ENCODE assay signal across 15 cellular contexts in the genomic region with DNA sequence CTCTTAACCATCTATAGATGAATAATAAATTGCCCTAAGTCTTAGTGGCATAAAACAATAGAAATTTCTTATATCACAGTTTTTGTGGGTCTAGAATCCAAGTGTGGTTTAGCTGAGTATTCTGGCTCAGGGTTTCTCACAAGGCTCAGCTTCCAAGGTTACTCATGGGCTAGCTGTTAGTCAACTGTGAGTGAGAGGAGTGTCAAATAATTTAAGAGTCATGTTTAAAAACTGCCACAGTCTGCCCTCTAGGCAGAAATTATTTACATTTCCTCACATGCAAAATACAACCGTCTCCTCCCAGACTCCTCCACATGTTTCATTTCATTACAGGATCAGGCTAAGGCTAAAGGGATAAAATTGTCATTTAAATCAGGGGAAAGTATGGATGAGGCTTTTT.
DNase-seq lines count a peak whose midpoint lies in the region; FAIRE-seq and TF ChIP-seq lines count a peak whose summit lies in the region.
"Had no signal": no experiment of that assay in that cellular context is flagged by ENCODE, and none has a peak within 500 bp of the region (broad histone marks: within the 10 kb centered on the region; RNA-seq: fewer than 3 reads in every experiment).

No MANE protein-coding gene starts in this region.

- H3K4me3 Mint-ChIP-seq in T-helper 2 cell treated with Interferon-gamma antibody and Interleukin-4, amounts not matched to agents 5 μg/mL and 100 μg/mL, for 36 hours = no peak overlapping the region
- no peak overlapping the region for H3K4me3 Mint-ChIP-seq in activated T-cell treated with anti-CD3 and anti-CD28 coated beads, Interleukin-2, amount 50 U/mL, for 24 hours

- H3K4me3 ChIP-seq in brain microvascular endothelial cell (ENCODE audit: low read depth, low read length) = no peak overlapping the region
- H3K4me3 ChIP-seq in keratinocyte (ENCODE audit: control insufficient read depth in 2 of 3, extremely low read depth in 1 of 3, insufficient read depth in 2 of 3, low read depth in 1 of 3, low read length in 3 of 3) = peak overlapping the region in 2 of 3 experiments; percentile 43 to 47
- no peak overlapping the region for H3K4me3 ChIP-seq in WERI-Rb-1 (ENCODE audit: low read depth, low read length)
- H3K4me3 ChIP-seq: BLaER1, K562 had no signal

- peak; percentile 75 for FAIRE-seq in keratinocyte (lab: Jason Lieb, UNC)
- FAIRE-seq: K562 had no signal

- H3K27ac Mint-ChIP-seq in T-helper 2 cell treated with Interferon-gamma antibody and Interleukin-4, amounts not matched to agents 5 μg/mL and 100 μg/mL, for 36 hours = no peak overlapping the region
- H3K27ac Mint-ChIP-seq in activated T-cell treated with anti-CD3 and anti-CD28 coated beads, Interleukin-2, amount 50 U/mL, for 24 hours = no peak overlapping the region

- H3K9me3 ChIP-seq in keratinocyte (ENCODE audit: control insufficient read depth, low read depth, low read length) = no peaks in the 10 kb centered on the region
- no peaks in the 10 kb centered on the region for H3K9me3 ChIP-seq in WERI-Rb-1 (ENCODE audit: severe bottlenecking)
- H3K9me3 ChIP-seq: BLaER1, neutrophil had no signal

- no peaks in the 10 kb centered on the region for H3K36me3 Mint-ChIP-seq in T-helper 2 cell treated with Interferon-gamma antibody and Interleukin-4, amounts not matched to agents 5 μg/mL and 100 μg/mL, for 36 hours (ENCODE audit: low read depth)
- H3K36me3 Mint-ChIP-seq in activated T-cell treated with anti-CD3 and anti-CD28 coated beads, Interleukin-2, amount 50 U/mL, for 24 hours (ENCODE audit: low read depth) = no peaks in the 10 kb centered on the region

- H3K27ac ChIP-seq in brain microvascular endothelial cell = peak overlapping the region; percentile 41
- peak overlapping the region; percentile 78 for H3K27ac ChIP-seq in keratinocyte (ENCODE audit: control insufficient read depth, insufficient read depth, low read length)
- H3K27ac ChIP-seq in WERI-Rb-1 = no peak overlapping the region
- H3K27ac ChIP-seq: BLaER1, neutrophil had no signal

- in situ Hi-C loops in brain microvascular endothelial cell (cut with HindIII; ENCODE audit: low pct_ligation_motif_present, low sequenced_read_pairs) = no loop called here

- peak overlapping the region; percentile 34 for H2AFZ ChIP-seq in keratinocyte (ENCODE audit: control insufficient read depth, low read length)

- peaks cover 24% of the 10 kb centered on the region for H3K4me1 ChIP-seq in keratinocyte (ENCODE audit: control insufficient read depth, extremely low read depth, insufficient read depth, low read length)
- H3K4me1 ChIP-seq: BLaER1 had no signal

- dilution Hi-C loops in keratinocyte (cut with MboI; ENCODE audit: extremely low pct_ligation_motif_present, low sequenced_read_pairs) = no loop called here

- no peaks in the 10 kb centered on the region for H3K27me3 ChIP-seq in brain microvascular endothelial cell (replicated peaks)
- no peaks in the 10 kb centered on the region for H3K27me3 ChIP-seq in keratinocyte (ENCODE audit: control insufficient read depth, extremely low read depth, insufficient read depth, low read length)
- H3K27me3 ChIP-seq in WERI-Rb-1 (ENCODE audit: insufficient read depth, low read depth, severe bottlenecking) = no peaks in the 10 kb centered on the region
- H3K27me3 ChIP-seq: BLaER1, neutrophil had no signal

- no peaks in the 10 kb centered on the region for H3K27me3 Mint-ChIP-seq in T-helper 2 cell treated with Interferon-gamma antibody and Interleukin-4, amounts not matched to agents 5 μg/mL and 100 μg/mL, for 36 hours (ENCODE audit: low read depth)
- no peaks in the 10 kb centered on the region for H3K27me3 Mint-ChIP-seq in activated T-cell treated with anti-CD3 and anti-CD28 coated beads, Interleukin-2, amount 50 U/mL, for 24 hours

- H3K4me1 Mint-ChIP-seq in T-helper 2 cell treated with Interferon-gamma antibody and Interleukin-4, amounts not matched to agents 5 μg/mL and 100 μg/mL, for 36 hours (ENCODE audit: low read depth) = no peaks in the 10 kb centered on the region
- no peaks in the 10 kb centered on the region for H3K4me1 Mint-ChIP-seq in activated T-cell treated with anti-CD3 and anti-CD28 coated beads, Interleukin-2, amount 50 U/mL, for 24 hours (ENCODE audit: low read depth)

- H3K4me2 ChIP-seq in keratinocyte (ENCODE audit: control insufficient read depth, extremely low read depth, insufficient read depth, low read depth, low read length) = peak overlapping the region; percentile 74
- H3K4me2 ChIP-seq: BLaER1 had no signal

- no peaks in the 10 kb centered on the region for H3K9me1 ChIP-seq in keratinocyte (ENCODE audit: control insufficient read depth, extremely low read depth, insufficient read depth, low read length)

- no peaks in the 10 kb centered on the region for H4K20me1 ChIP-seq in keratinocyte (ENCODE audit: control insufficient read depth, extremely low read depth, insufficient read depth, low read length)
- H4K20me1 ChIP-seq: BLaER1 had no signal

- H3K9me3 Mint-ChIP-seq in T-helper 2 cell treated with Interferon-gamma antibody and Interleukin-4, amounts not matched to agents 5 μg/mL and 100 μg/mL, for 36 hours = no peaks in the 10 kb centered on the region
- no peaks in the 10 kb centered on the region for H3K9me3 Mint-ChIP-seq in activated T-cell treated with anti-CD3 and anti-CD28 coated beads, Interleukin-2, amount 50 U/mL, for 24 hours

- H3K36me3 ChIP-seq in brain microvascular endothelial cell (replicated peaks) = no peaks in the 10 kb centered on the region
- H3K36me3 ChIP-seq in keratinocyte (ENCODE audit: control insufficient read depth in 2 of 2, extremely low read depth in 1 of 2, insufficient read depth in 2 of 2, low read length in 2 of 2) = no peaks in the 10 kb centered on the region
- H3K36me3 ChIP-seq in WERI-Rb-1 = peaks cover 12% of the 10 kb centered on the region
- H3K36me3 ChIP-seq: BLaER1, neutrophil had no signal

- TF ChIP-seq CTCF in brain microvascular endothelial cell (IDR thresholded peaks at IDR 0.05; ENCODE audit: low read depth, low read length, missing control alignments) (no peak), keratinocyte (optimal IDR thresholded peaks at IDR 0.05 in 1 of 3, IDR thresholded peaks at IDR 0.05 in 1 of 3, conservative IDR thresholded peaks at IDR 0.05 in 1 of 3; ENCODE audit: extremely low read depth in 1 of 3, insufficient read depth in 2 of 3, low read length in 3 of 3) (no peak), WERI-Rb-1 (IDR thresholded peaks at IDR 0.05; ENCODE audit: low read depth, low read length) (no peak)

- H3K79me2 ChIP-seq in keratinocyte (ENCODE audit: control insufficient read depth, insufficient read depth, low read length) = no peaks in the 10 kb centered on the region

- peak; percentile 63 for DNase-seq in AG08396 (ENCODE audit: low spot score)
- DNase-seq in M059J (ENCODE audit: low read depth) = peak; percentile 95
- DNase-seq in brain microvascular endothelial cell = peak; percentile 86
- DNase-seq in keratinocyte (ENCODE audit: low read depth, low spot score) = no peak
- DNase-seq in WERI-Rb-1 = no peak
- DNase-seq in T-helper 2 cell treated with Interferon-gamma antibody and Interleukin-4, amounts not matched to agents 5 μg/mL and 100 μg/mL, for 36 hours (ENCODE audit: low spot score) = no peak
- DNase-seq in activated T-cell treated with anti-CD3 and anti-CD28 coated beads, Interleukin-2, amount 50 U/mL, for 24 hours = no peak
- DNase-seq in NCI-H128 (lab: John Stamatoyannopoulos, UW; ENCODE audit: unreplicated experiment) = no peak
- DNase-seq: GDM1; kidney; stimulated activated CD4-positive, alpha-beta T cell treated with anti-CD3 and anti-CD28 coated beads, Interleukin-2, amount 100 ng/mL, for 24 hours; stimulated activated naive CD8-positive, alpha-beta T cell treated with anti-CD3 and anti-CD28 coated beads, Interleukin-15, Interleukin-2, amounts not matched to agents 100 U/mL and 50 U/mL, for 24 hours had no signal

- no peak overlapping the region for H3K9ac ChIP-seq in keratinocyte (ENCODE audit: control insufficient read depth, extremely low read depth, insufficient read depth, low read length)
- H3K9ac ChIP-seq: BLaER1 had no signal

Comparison
In these comparisons a context has a peak if more than half of its experiments do, and no peak if none do; other contexts are left out.
1. DNase-seq: peak in AG08396 (single experiment), M059J (single experiment) and brain microvascular endothelial cell (single experiment); none in keratinocyte (single experiment), WERI-Rb-1 (single experiment), T-helper 2 cell treated with Interferon-gamma antibody and Interleukin-4, amounts not matched to agents 5 μg/mL and 100 μg/mL, for 36 hours (single experiment), activated T-cell treated with anti-CD3 and anti-CD28 coated beads, Interleukin-2, amount 50 U/mL, for 24 hours (single experiment) and NCI-H128 (single experiment).
2. H3K4me3 ChIP-seq: peak in keratinocyte (2 of 3); none in brain microvascular endothelial cell (single experiment) and WERI-Rb-1 (single experiment).